ENCODE assay signal across 8 cellular contexts in genomic region chr22:20243545-20244249, GRCh38. TPM values are rescaled to one million over a fixed set of nuclear protein-coding genes. Genes with fewer than 3 reads are reported as not detected.
DNase-seq lines count a peak whose midpoint lies in the region; ATAC-seq and TF ChIP-seq lines count a peak whose summit lies in the region.

No MANE protein-coding gene starts in this region.

- H3K9me3 ChIP-seq in SK-N-SH (no peaks in the 10 kb centered on the region), right atrium auricular region (no peaks in the 10 kb centered on the region)

- TF ChIP-seq EP300 in SK-N-SH (IDR thresholded peaks at IDR 0.05; ENCODE audit: borderline replicate concordance in 1 of 2, low read depth in 1 of 2, low read length in 1 of 2) = no peak

- no peaks in the 10 kb centered on the region for H3F3A ChIP-seq in SK-N-SH (replicated peaks; ENCODE audit: insufficient read depth)

- ATAC-seq in HG03571 (IDR thresholded peaks at IDR 0.05; ENCODE audit: unreplicated experiment) = no peak
- no peak for ATAC-seq in HG02938 (IDR thresholded peaks at IDR 0.05; ENCODE audit: unreplicated experiment)

- CTCF ChIA-PET in SK-N-SH (lab: Yijun Ruan, JAX) = interaction anchor here (1.2 to 1.3 kb wide), 3 partner anchors 15 to 87 kb away, joined by 3 to 4 read pairs (median 3); no protein-coding TSS in a partner anchor

- H3K4me1 ChIP-seq in SK-N-SH (ENCODE audit: control insufficient read depth in 1 of 2, insufficient read depth in 2 of 2, low read depth in 1 of 2, low read length in 1 of 2) (peaks cover 0 to 64% of the 10 kb centered on the region in 2 experiments; a peak in 1 of 4 replicates), right atrium auricular region (peaks cover 0 to 56% of the 10 kb centered on the region in 2 donors)

- H3K27ac ChIP-seq in SK-N-SH (ENCODE audit: low read depth in 2 of 2, low read length in 1 of 2) (no peak overlapping the region; a peak in 1 of 4 replicates), right atrium auricular region (peak overlapping the region in 1 of 2 donors; percentile 68)

- no peak for TF ChIP-seq RAD21 in SK-N-SH (IDR thresholded peaks at IDR 0.05; ENCODE audit: low read length)

- no peak overlapping the region for H3K9ac ChIP-seq in SK-N-SH

- peak overlapping the region; percentile 33; the same call in 1 of the 2 replicates for H3K4me2 ChIP-seq in SK-N-SH

- TF ChIP-seq CTCF in SK-N-SH (IDR thresholded peaks at IDR 0.05) (no peak), right atrium auricular region (IDR thresholded peaks at IDR 0.05) (no peak)

- no peaks in the 10 kb centered on the region for H3K9me2 ChIP-seq in SK-N-SH

- no peaks in the 10 kb centered on the region for H3K79me2 ChIP-seq in SK-N-SH (ENCODE audit: insufficient read depth)

- no peaks in the 10 kb centered on the region for H3K27me3 ChIP-seq in SK-N-SH (ENCODE audit: insufficient read depth)
- H3K27me3 ChIP-seq in right atrium auricular region = no peaks in the 10 kb centered on the region

- POLR2A ChIA-PET in SK-N-SH (lab: Yijun Ruan, JAX) = no interaction called here

- peak; percentile 67 for DNase-seq in DMS79 (lab: John Stamatoyannopoulos, UW)
- DNase-seq in MV-4-11 (lab: John Stamatoyannopoulos, UW) = peak; percentile 80
- peak; percentile 69 for DNase-seq in SK-N-SH
- peak in 43 of 56 donors; percentile 23 to 83 (median 61) for DNase-seq in amygdala (lab: John Stamatoyannopoulos, UW)
- peak; percentile 65 for DNase-seq in right atrium auricular region (ENCODE audit: low spot score)
- peak in 2 of 3 donors; percentile 48 to 49 for DNase-seq in stimulated activated CD4-positive, alpha-beta T cell treated with anti-CD3 and anti-CD28 coated beads, Interleukin-12 subunit alpha, Interleukin-12 subunit beta, amount 100 ng/mL, for 48 hours (ENCODE audit: low read depth in 2 of 3, low spot score in 1 of 3)

- H3K4me3 ChIP-seq in SK-N-SH (ENCODE audit: low read depth in 2 of 2, low read length in 1 of 2) (no peak overlapping the region), right atrium auricular region (peak overlapping the region in 1 of 2 donors; percentile 19)

- H2AFZ ChIP-seq in SK-N-SH (ENCODE audit: low read depth) = peak overlapping the region; percentile 70; the same call in 1 of the 2 replicates

- 69% methylated on average over 7 of the region's 16 CpGs for WGBS in SK-N-SH (ENCODE audit: low lambda C conversion rate)

- H3K36me3 ChIP-seq in SK-N-SH (replicated peaks in 1 of 2; ENCODE audit: control insufficient read depth in 1 of 2, insufficient read depth in 2 of 2, low read length in 1 of 2) (no peaks in the 10 kb centered on the region), right atrium auricular region (no peaks in the 10 kb centered on the region)

- no peaks in the 10 kb centered on the region for H4K20me1 ChIP-seq in SK-N-SH (ENCODE audit: insufficient read depth)

TF ChIP-seq in SK-N-SH, 30 proteins besides CTCF, POLR2A, EP300 and RAD21:
- TF ChIP-seq POLR2AphosphoS5 (IDR thresholded peaks at IDR 0.05; ENCODE audit: low read depth, low read length) = no peak
- TF ChIP-seq, protein P1, sequence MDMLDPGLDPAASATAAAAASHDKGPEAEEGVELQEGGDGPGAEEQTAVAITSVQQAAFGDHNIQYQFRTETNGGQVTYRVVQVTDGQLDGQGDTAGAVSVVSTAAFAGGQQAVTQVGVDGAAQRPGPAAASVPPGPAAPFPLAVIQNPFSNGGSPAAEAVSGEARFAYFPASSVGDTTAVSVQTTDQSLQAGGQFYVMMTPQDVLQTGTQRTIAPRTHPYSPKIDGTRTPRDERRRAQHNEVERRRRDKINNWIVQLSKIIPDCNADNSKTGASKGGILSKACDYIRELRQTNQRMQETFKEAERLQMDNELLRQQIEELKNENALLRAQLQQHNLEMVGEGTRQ (IDR thresholded peaks at IDR 0.05; ENCODE audit: borderline replicate concordance, low read depth, low read length) = no peak
- TF ChIP-seq ELF1 (IDR thresholded peaks at IDR 0.05) = no peak; the same call in 1 of the 2 replicates
- no peak for TF ChIP-seq FOSL2 (IDR thresholded peaks at IDR 0.05; ENCODE audit: borderline replicate concordance, low read depth)
- TF ChIP-seq SMC3 (IDR thresholded peaks at IDR 0.05; ENCODE audit: low read depth, low read length) = no peak
- TF ChIP-seq RCOR1 (IDR thresholded peaks at IDR 0.05; ENCODE audit: low read length) = no peak
- no peak for TF ChIP-seq RFX5 (IDR thresholded peaks at IDR 0.05; ENCODE audit: low read length)
- TF ChIP-seq, protein P2, sequence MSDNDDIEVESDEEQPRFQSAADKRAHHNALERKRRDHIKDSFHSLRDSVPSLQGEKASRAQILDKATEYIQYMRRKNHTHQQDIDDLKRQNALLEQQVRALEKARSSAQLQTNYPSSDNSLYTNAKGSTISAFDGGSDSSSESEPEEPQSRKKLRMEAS (IDR thresholded peaks at IDR 0.05; ENCODE audit: low read depth) = no peak
- no peak for TF ChIP-seq YY1 (IDR thresholded peaks at IDR 0.05; ENCODE audit: low read depth)
- no peak for TF ChIP-seq MXI1 (IDR thresholded peaks at IDR 0.05; ENCODE audit: low read depth, low read length)
- TF ChIP-seq FOXJ3 (CRISPR knock-in tag; IDR thresholded peaks at IDR 0.05) = no peak
- no peak for TF ChIP-seq MEF2A (IDR thresholded peaks at IDR 0.05; ENCODE audit: borderline replicate concordance, low read depth)
- TF ChIP-seq, protein P3, sequence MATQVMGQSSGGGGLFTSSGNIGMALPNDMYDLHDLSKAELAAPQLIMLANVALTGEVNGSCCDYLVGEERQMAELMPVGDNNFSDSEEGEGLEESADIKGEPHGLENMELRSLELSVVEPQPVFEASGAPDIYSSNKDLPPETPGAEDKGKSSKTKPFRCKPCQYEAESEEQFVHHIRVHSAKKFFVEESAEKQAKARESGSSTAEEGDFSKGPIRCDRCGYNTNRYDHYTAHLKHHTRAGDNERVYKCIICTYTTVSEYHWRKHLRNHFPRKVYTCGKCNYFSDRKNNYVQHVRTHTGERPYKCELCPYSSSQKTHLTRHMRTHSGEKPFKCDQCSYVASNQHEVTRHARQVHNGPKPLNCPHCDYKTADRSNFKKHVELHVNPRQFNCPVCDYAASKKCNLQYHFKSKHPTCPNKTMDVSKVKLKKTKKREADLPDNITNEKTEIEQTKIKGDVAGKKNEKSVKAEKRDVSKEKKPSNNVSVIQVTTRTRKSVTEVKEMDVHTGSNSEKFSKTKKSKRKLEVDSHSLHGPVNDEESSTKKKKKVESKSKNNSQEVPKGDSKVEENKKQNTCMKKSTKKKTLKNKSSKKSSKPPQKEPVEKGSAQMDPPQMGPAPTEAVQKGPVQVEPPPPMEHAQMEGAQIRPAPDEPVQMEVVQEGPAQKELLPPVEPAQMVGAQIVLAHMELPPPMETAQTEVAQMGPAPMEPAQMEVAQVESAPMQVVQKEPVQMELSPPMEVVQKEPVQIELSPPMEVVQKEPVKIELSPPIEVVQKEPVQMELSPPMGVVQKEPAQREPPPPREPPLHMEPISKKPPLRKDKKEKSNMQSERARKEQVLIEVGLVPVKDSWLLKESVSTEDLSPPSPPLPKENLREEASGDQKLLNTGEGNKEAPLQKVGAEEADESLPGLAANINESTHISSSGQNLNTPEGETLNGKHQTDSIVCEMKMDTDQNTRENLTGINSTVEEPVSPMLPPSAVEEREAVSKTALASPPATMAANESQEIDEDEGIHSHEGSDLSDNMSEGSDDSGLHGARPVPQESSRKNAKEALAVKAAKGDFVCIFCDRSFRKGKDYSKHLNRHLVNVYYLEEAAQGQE (IDR thresholded peaks at IDR 0.05; ENCODE audit: low read depth, low read length) = no peak
- TF ChIP-seq NFIC (IDR thresholded peaks at IDR 0.05; ENCODE audit: borderline replicate concordance) = no peak
- no peak for TF ChIP-seq PBX3 (IDR thresholded peaks at IDR 0.05)
- TF ChIP-seq GATA2 (CRISPR knock-in tag; IDR thresholded peaks at IDR 0.05) = no peak

RNA-seq across cellular contexts. Expression of gene RTN4R, which starts 24.4 kb away (rescaled TPM):
- polyA plus RNA-seq in SK-N-SH (2012; rRNA removed) = 0.23 and 0.39 TPM in 2 replicates
- 0.12 and 0.47 TPM in 2 replicates for polyA plus RNA-seq in SK-N-SH (2012; cell fraction: cytosol; rRNA removed)
- 0.20 and 0.26 TPM in 2 replicates for polyA plus RNA-seq in SK-N-SH (2012; cell fraction: nucleus; rRNA removed)
- 1 to 10 TPM; 1.0 to 2.0 TPM for total RNA-seq in right atrium auricular region
